30 cellular contexts compared by ENCODE assay signal in the genomic region with DNA sequence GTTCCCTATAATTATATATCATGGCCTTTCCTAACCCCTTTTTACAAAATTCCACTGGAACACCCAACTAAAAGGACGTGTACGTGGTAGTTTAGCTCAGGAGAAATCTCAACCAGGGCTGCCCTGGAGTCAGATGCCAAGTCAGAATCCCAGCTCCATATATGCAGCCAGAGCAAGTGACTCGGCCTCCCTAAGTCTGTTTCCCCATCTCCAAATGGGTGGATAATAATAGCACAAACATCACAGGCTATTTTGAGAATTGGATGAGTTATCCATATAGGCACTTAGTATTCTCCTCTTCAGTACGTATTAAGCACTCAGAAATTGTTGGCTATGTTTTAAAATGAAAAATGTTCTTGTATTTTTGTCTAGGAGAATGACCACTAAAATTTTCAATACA.
"Had no signal": no experiment of that assay in that cellular context is flagged by ENCODE, and none has a peak within 500 bp of the region (broad histone marks: within the 10 kb centered on the region; RNA-seq: fewer than 3 reads in every experiment).

No MANE protein-coding gene starts in this region.

- H3K4me2 ChIP-seq: SK-N-SH had no signal

- DNase-seq: activated CD4-positive, alpha-beta T cell treated with anti-CD3 and anti-CD28 coated beads for 36 hours; activated CD4-positive, alpha-beta T cell treated with anti-CD3 and anti-CD28 coated beads, Interleukin-2, amount 10 ng/mL, durations not matched to agents 7 days and 5 days; activated CD4-positive, alpha-beta T cell treated with anti-CD3 and anti-CD28 coated beads, Interleukin-2, amount 50 U/mL, for 48 hours; activated CD8-positive, alpha-beta T cell treated with anti-CD3 and anti-CD28 coated beads, Interleukin-2, amount 10 ng/mL, durations not matched to agents 7 days and 5 days; activated gamma-delta T cell; activated naive CD4-positive, alpha-beta T cell treated with Interleukin-2 at 50 U/mL for 16 hours; activated naive CD8-positive, alpha-beta T cell treated with anti-CD3 and anti-CD28 coated beads, Interleukin-2, amount 10 ng/mL, durations not matched to agents 7 days and 5 days; activated T-cell treated with anti-CD3 and anti-CD28 coated beads, Interleukin-2, amount 50 U/mL, for 24 hours; amygdala; NCI-H1092 treated with DMSO at 0.1 percent for 48 hours; NCI-H1417; NCI-H146; NCI-H187; NCI-H2029 treated with DMSO at 0.1 percent for 48 hours; NCI-H2107; NCI-H2171; NCI-H510A; NCI-H526; NCI-H748 treated with DMSO at 0.1 percent for 48 hours; NK-92 treated with Interleukin-12 subunit alpha and Interleukin-12 subunit beta, amount 100 ng/mL, for 24 hours; PC-3; Peyer's patch; RPMI8226; SHP77 treated with DMSO at 0.1 percent for 48 hours; SK-N-SH had no signal

- H3K4me1 ChIP-seq: ascending aorta, Peyer's patch, SJSA1 had no signal

- H3K4me3 ChIP-seq: ascending aorta, K562, Peyer's patch, SJSA1 had no signal

- ATAC-seq: activated CD4-positive, alpha-beta T cell treated with anti-CD3 and anti-CD28 coated beads for 36 hours; activated CD4-positive, CD25-positive, alpha-beta regulatory T cell treated with anti-CD3 and anti-CD28 coated beads, Interleukin-2, amount 50 U/mL, for 24 hours; activated CD8-positive, alpha-beta T cell treated with anti-CD3 and anti-CD28 coated beads, Interleukin-2, amount 10 ng/mL, durations not matched to agents 7 days and 5 days; K562; PC-3; WTC11 had no signal

- H3K36me3 ChIP-seq: ascending aorta, Peyer's patch, SJSA1 had no signal

- H3K27me3 ChIP-seq: ascending aorta, Peyer's patch, SJSA1 had no signal

- H3K9ac ChIP-seq: SK-N-SH had no signal

- H3K27ac ChIP-seq: ascending aorta, Peyer's patch, SJSA1 had no signal

- H3K9me3 ChIP-seq: ascending aorta, Peyer's patch, SJSA1, SK-N-SH had no signal
